Comparison of ENCODE assay signal across 7 cellular contexts in genomic region chr5:115415143-115415491, GRCh38.
A peak's percentile ranks its signal among the peaks of the same experiment; 100 is the strongest.
DNase-seq lines count a peak whose midpoint lies in the region; ATAC-seq and TF ChIP-seq lines count a peak whose summit lies in the region.

No MANE protein-coding gene starts in this region.

- H3K4me3 ChIP-seq in rectal smooth muscle tissue (ENCODE audit: low read length) (peak overlapping the region; percentile 48), ascending aorta (no peak overlapping the region)

- H3K9me3 ChIP-seq in ascending aorta = no peaks in the 10 kb centered on the region

- peak in 68 of 76 experiments; percentile 15 to 87 (median 63) for DNase-seq in HUDEP-2 (lab: John Stamatoyannopoulos, UW; ENCODE audit: unreplicated experiment in 76 of 76)
- peak; percentile 70 for DNase-seq in epithelial cell of prostate (ENCODE audit: low read depth, low spot score)
- no peak for DNase-seq in ascending aorta (ENCODE audit: low spot score in 2 of 2)

- intact Hi-C loops in ascending aorta (cut with DNase I) = no loop called here

- H3K27ac ChIP-seq in epithelial cell of prostate (peak overlapping the region; percentile 71), rectal smooth muscle tissue (ENCODE audit: low read depth, low read length) (no peak overlapping the region), ascending aorta (no peak overlapping the region)

- no peaks in the 10 kb centered on the region for H3K4me1 ChIP-seq in rectal smooth muscle tissue (ENCODE audit: control insufficient read depth, insufficient read depth, low read length)
- H3K4me1 ChIP-seq in ascending aorta = no peaks in the 10 kb centered on the region

- TF ChIP-seq CTCF in ascending aorta (IDR thresholded peaks at IDR 0.05) = no peak

- H3K36me3 ChIP-seq in rectal smooth muscle tissue (ENCODE audit: control insufficient read depth, insufficient read depth, low read length) (no peaks in the 10 kb centered on the region), ascending aorta (no peaks in the 10 kb centered on the region)

- H3K27me3 ChIP-seq in rectal smooth muscle tissue (ENCODE audit: control insufficient read depth, insufficient read depth, low read length) (no peaks in the 10 kb centered on the region), ascending aorta (no peaks in the 10 kb centered on the region)

- no peak overlapping the region for H3K9ac ChIP-seq in rectal smooth muscle tissue (ENCODE audit: low read length)

- ATAC-seq in GM19351 (IDR thresholded peaks at IDR 0.05; ENCODE audit: unreplicated experiment) (peak; percentile 52), GM18517 (IDR thresholded peaks at IDR 0.05; ENCODE audit: unreplicated experiment) (no peak), GM18867 (IDR thresholded peaks at IDR 0.05; ENCODE audit: unreplicated experiment) (no peak)

Comparison
In these comparisons a context has a peak if more than half of its experiments do, and no peak if none do; other contexts are left out.
1. DNase-seq: peak in HUDEP-2 (68 of 76) and epithelial cell of prostate (single experiment); none in ascending aorta (0 of 2).